In genomic region chr11:111309516-111309915, GRCh38 we compare ENCODE assay signal across 20 cellular contexts.
DNase-seq lines count a peak whose midpoint lies in the region; ATAC-seq and FAIRE-seq lines count a peak whose summit lies in the region.
"Had no signal": no experiment of that assay in that cellular context is flagged by ENCODE, and none has a peak within 500 bp of the region (broad histone marks: within the 10 kb centered on the region; RNA-seq: fewer than 3 reads in every experiment).

No MANE protein-coding gene starts in this region.

- peak; percentile 90 for DNase-seq in DMS53 treated with DMSO at 0.1 percent for 48 hours (lab: John Stamatoyannopoulos, UW; ENCODE audit: unreplicated experiment)
- peak; percentile 74 for DNase-seq in NCI-H510A treated with DMSO at 0.1 percent for 48 hours (lab: John Stamatoyannopoulos, UW)
- DNase-seq in RPMI8226 = no peak
- DNase-seq: activated CD4-positive, CD25-positive, alpha-beta regulatory T cell treated with anti-CD3 and anti-CD28 coated beads, Interleukin-2, amount 50 U/mL, for 72 hours; brain microvascular endothelial cell; foreskin fibroblast; KG1; naive thymus-derived CD8-positive, alpha-beta T cell; Peyer's patch; stimulated activated CD4-positive, alpha-beta T cell treated with anti-CD3 and anti-CD28 coated beads, Interleukin-2, amount 100 ng/mL, for 48 hours; T-helper 1 cell; uterus had no signal

- H3K4me2 ChIP-seq in BLaER1 treated with 17β-estradiol and CSF1 and Interleukin-3, amounts not matched to agents 10 nM and 100 nM = peak overlapping the region in 7 of 11 experiments; percentile 11 to 70 (median 47); a peak in 8 of 22 replicates

- H3K27ac ChIP-seq in BLaER1 treated with 17β-estradiol and CSF1 and Interleukin-3, amounts not matched to agents 10 nM and 100 nM = no peak overlapping the region
- H3K27ac ChIP-seq: brain microvascular endothelial cell, epithelial cell of prostate, Peyer's patch, SJSA1, uterus had no signal

- peaks cover 0 to 15% (median 12%) of the 10 kb centered on the region in 10 experiments; a peak in 15 of 20 replicates for H3K4me1 ChIP-seq in BLaER1 treated with 17β-estradiol and CSF1 and Interleukin-3, amounts not matched to agents 10 nM and 100 nM
- H3K4me1 ChIP-seq: SJSA1, uterus had no signal

- ATAC-seq in HG03097 (IDR thresholded peaks at IDR 0.05; ENCODE audit: low FRiP score, unreplicated experiment) (no peak), GM18520 (IDR thresholded peaks at IDR 0.05; ENCODE audit: unreplicated experiment) (no peak)
- ATAC-seq: left lobe of liver; naive thymus-derived CD8-positive, alpha-beta T cell; stimulated activated effector memory CD8-positive, alpha-beta T cell treated with anti-CD3 and anti-CD28 coated beads, Interleukin-12 subunit alpha, Interleukin-12 subunit beta, amount 100 ng/mL, for 72 hours had no signal

- H3K27me3 ChIP-seq in BLaER1 treated with 17β-estradiol and CSF1 and Interleukin-3, amounts not matched to agents 10 nM and 100 nM = no peaks in the 10 kb centered on the region
- H3K27me3 ChIP-seq: Peyer's patch, uterus had no signal

- no peaks in the 10 kb centered on the region; a peak in 1 of 22 replicates for H3K36me3 ChIP-seq in BLaER1 treated with 17β-estradiol and CSF1 and Interleukin-3, amounts not matched to agents 10 nM and 100 nM
- H3K36me3 ChIP-seq: brain microvascular endothelial cell, Peyer's patch, SJSA1, uterus had no signal

- peaks cover 0 to 16% (median 13%) of the 10 kb centered on the region in 11 experiments; a peak in 17 of 22 replicates for H3K9me3 ChIP-seq in BLaER1 treated with 17β-estradiol and CSF1 and Interleukin-3, amounts not matched to agents 10 nM and 100 nM (replicated peaks in 1 of 11)
- H3K9me3 ChIP-seq: Peyer's patch, SJSA1, uterus had no signal

- no peaks in the 10 kb centered on the region for H4K20me1 ChIP-seq in BLaER1 treated with 17β-estradiol and CSF1 and Interleukin-3, amounts not matched to agents 10 nM and 100 nM

- FAIRE-seq in islet of Langerhans (lab: Jason Lieb, UNC) = peak; percentile 53

- no peak overlapping the region for H3K9ac ChIP-seq in BLaER1 treated with 17β-estradiol and CSF1 and Interleukin-3, amounts not matched to agents 10 nM and 100 nM

- no peak overlapping the region for H3K4me3 ChIP-seq in BLaER1 treated with 17β-estradiol and CSF1 and Interleukin-3, amounts not matched to agents 10 nM and 100 nM
- H3K4me3 ChIP-seq: Peyer's patch, SJSA1, uterus had no signal
